In genomic region chr5:72455477-72455876, GRCh38 we compare ENCODE assay signal across 19 cellular contexts. TPM values are rescaled to one million over a fixed set of nuclear protein-coding genes. Genes with fewer than 3 reads are reported as not detected.
DNase-seq lines count a peak whose midpoint lies in the region; ATAC-seq, FAIRE-seq and TF ChIP-seq lines count a peak whose summit lies in the region.
"Had no signal": no experiment of that assay in that cellular context is flagged by ENCODE, and none has a peak within 500 bp of the region (broad histone marks: within the 10 kb centered on the region; RNA-seq: fewer than 3 reads in every experiment).

No MANE protein-coding gene starts in this region.

- no peak for TF ChIP-seq RAD21 in K562 (CRISPR knock-in tag; conservative IDR thresholded peaks at IDR 0.05 in 1 of 2, IDR thresholded peaks at IDR 0.05 in 1 of 2)

- ATAC-seq in K562 = peak; percentile 32
- no peak for ATAC-seq in activated naive CD4-positive, alpha-beta T cell treated with anti-CD3 and anti-CD28 coated beads, Interleukin-2, amount 50 U/mL, for 72 hours

- H3K4me1 ChIP-seq in K562 (replicated peaks in 1 of 2; ENCODE audit: control insufficient read depth in 2 of 2, insufficient read depth in 2 of 2, low read length in 2 of 2) = peaks cover 10 to 13% of the 10 kb centered on the region in 2 experiments; a peak in 4 of 5 replicates
- H3K4me1 ChIP-seq in neural progenitor cell = peaks cover 19% of the 10 kb centered on the region
- peaks cover 24 to 65% (median 32%) of the 10 kb centered on the region in 5 donors for H3K4me1 ChIP-seq in subcutaneous abdominal adipose tissue (ENCODE audit: control insufficient read depth in 5 of 5, insufficient read depth in 5 of 5, low read length in 5 of 5)

- TF ChIP-seq EP300 in K562 (IDR thresholded peaks at IDR 0.05; ENCODE audit: low read length) = no peak

- no peaks in the 10 kb centered on the region for H3K36me3 ChIP-seq in K562 (ENCODE audit: control insufficient read depth, insufficient read depth, low read length)
- H3K36me3 ChIP-seq in neural progenitor cell = no peaks in the 10 kb centered on the region
- H3K36me3 ChIP-seq in subcutaneous abdominal adipose tissue (ENCODE audit: control insufficient read depth in 5 of 5, insufficient read depth in 5 of 5, low read length in 5 of 5) = peaks cover 0 to 19% (median 10%) of the 10 kb centered on the region in 5 donors

- peaks cover 13% of the 10 kb centered on the region for H3K27me3 Mint-ChIP-seq in neural progenitor cell (ENCODE audit: insufficient read depth, low read depth)
- H3K27me3 Mint-ChIP-seq: IgD-negative memory B cell had no signal

- H3K4me2 ChIP-seq in K562 (ENCODE audit: insufficient read depth, low read length) = no peak overlapping the region
- no peak overlapping the region for H3K4me2 ChIP-seq in neural progenitor cell

- no peak overlapping the region for H3K4me3 Mint-ChIP-seq in neural progenitor cell
- H3K4me3 Mint-ChIP-seq: CD4-positive, alpha-beta memory T cell had no signal

- H3K27ac ChIP-seq in K562 (ENCODE audit: extremely low read depth, low read depth, low read length) (no peak overlapping the region), neural progenitor cell (no peak overlapping the region), subcutaneous abdominal adipose tissue (ENCODE audit: low read depth, low read length) (peak overlapping the region; percentile 90)
- H3K27ac ChIP-seq: GM23248, HL-60 had no signal

- TF ChIP-seq POLR2A in K562 (conservative IDR thresholded peaks at IDR 0.05) = no peak

- WGBS in K562 (ENCODE audit: insufficient coverage, low coverage, missing lambda C conversion rate) = 31% methylated on average over 9 of the region's 9 CpGs

- H3K9me1 ChIP-seq in K562 (ENCODE audit: control insufficient read depth, insufficient read depth, low read length) = no peaks in the 10 kb centered on the region

- CTCF ChIA-PET in K562 (lab: Yijun Ruan, JAX; ENCODE audit: low intra/inter-chr PET ratio) = no interaction called here
- CTCF ChIA-PET in HEK293T (lab: Yijun Ruan, JAX) = no interaction called here

- no peaks in the 10 kb centered on the region for H4K20me1 ChIP-seq in K562 (replicated peaks; ENCODE audit: control insufficient read depth, insufficient read depth, low read length)
- H4K20me1 ChIP-seq in neural progenitor cell (ENCODE audit: low read depth) = no peaks in the 10 kb centered on the region

- H3K27me3 ChIP-seq in K562 (ENCODE audit: control insufficient read depth in 2 of 2, insufficient read depth in 2 of 2, low read length in 2 of 2) (no peaks in the 10 kb centered on the region), neural progenitor cell (no peaks in the 10 kb centered on the region), subcutaneous abdominal adipose tissue (ENCODE audit: control insufficient read depth in 5 of 5, insufficient read depth in 4 of 5, low read length in 5 of 5) (peaks cover 0 to 2% (median 0%) of the 10 kb centered on the region in 5 donors)

- peaks cover 66% of the 10 kb centered on the region for H3K4me1 Mint-ChIP-seq in neural progenitor cell
- H3K4me1 Mint-ChIP-seq: CD4-positive, alpha-beta memory T cell had no signal

- H3K9me3 ChIP-seq in K562 (replicated peaks; ENCODE audit: control insufficient read depth, insufficient read depth, low read depth, low read length) (no peaks in the 10 kb centered on the region), neural progenitor cell (ENCODE audit: low read depth) (no peaks in the 10 kb centered on the region), subcutaneous abdominal adipose tissue (ENCODE audit: control insufficient read depth in 5 of 5, low read length in 5 of 5) (no peaks in the 10 kb centered on the region)

- in situ Hi-C loops in K562 (cut with MboI) = no loop called here

- H3K27ac Mint-ChIP-seq in neural progenitor cell = peak overlapping the region; percentile 90
- H3K27ac Mint-ChIP-seq in activated naive CD4-positive, alpha-beta T cell treated with anti-CD3 and anti-CD28 coated beads, Interleukin-2, amount 50 U/mL, for 72 hours = no peak overlapping the region
- H3K27ac Mint-ChIP-seq: CD4-positive, alpha-beta memory T cell; IgD-negative memory B cell had no signal

- H2AFZ ChIP-seq in K562 (ENCODE audit: low read depth, low read length) = peak overlapping the region; percentile 56; the same call in 1 of the 2 replicates
- no peak overlapping the region for H2AFZ ChIP-seq in neural progenitor cell (replicated peaks)
- H2AFZ ChIP-seq: GM23248 had no signal

- H3F3A ChIP-seq in neural progenitor cell (ENCODE audit: low read depth) = no peaks in the 10 kb centered on the region

- POLR2A ChIA-PET in K562 (lab: Yijun Ruan, JAX) = no interaction called here
- POLR2A ChIA-PET in HEK293T (lab: Yijun Ruan, JAX) = no interaction called here

- FAIRE-seq in K562 (lab: Jason Lieb, UNC) = no peak
- FAIRE-seq: HTR-8/SVneo had no signal

- peaks cover 3% of the 10 kb centered on the region for H3K36me3 Mint-ChIP-seq in neural progenitor cell
- no peaks in the 10 kb centered on the region for H3K36me3 Mint-ChIP-seq in activated naive CD4-positive, alpha-beta T cell treated with anti-CD3 and anti-CD28 coated beads, Interleukin-2, amount 50 U/mL, for 72 hours
- H3K36me3 Mint-ChIP-seq: CD4-positive, alpha-beta memory T cell; IgD-negative memory B cell had no signal

- intact Hi-C loops in K562 (cut with micrococcal nuclease) = no loop called here

- no peak overlapping the region for H3K9ac ChIP-seq in K562 (ENCODE audit: insufficient read depth in 1 of 2, low read depth in 2 of 2, low read length in 2 of 2)
- no peak overlapping the region for H3K9ac ChIP-seq in neural progenitor cell
- no peak overlapping the region for H3K9ac ChIP-seq in subcutaneous abdominal adipose tissue (ENCODE audit: low read length in 5 of 5)
- H3K9ac ChIP-seq: GM23248 had no signal

- TF ChIP-seq CTCF in K562 (IDR thresholded peaks at IDR 0.05 in 2 of 3, conservative IDR thresholded peaks at IDR 0.05 in 1 of 3; ENCODE audit: insufficient read depth in 2 of 3, low read depth in 1 of 3, low read length in 3 of 3) (no peak), neural progenitor cell (IDR thresholded peaks at IDR 0.05) (no peak)

- H3K79me2 ChIP-seq in K562 (ENCODE audit: control insufficient read depth, insufficient read depth, low read length) (no peaks in the 10 kb centered on the region), neural progenitor cell (ENCODE audit: low read depth) (no peaks in the 10 kb centered on the region)

- DNase-seq in EH (ENCODE audit: low read depth) = peak; percentile 58
- no peak for DNase-seq in K562 (ENCODE audit: extremely low read depth in 1 of 4, low spot score in 3 of 4)
- DNase-seq in neural progenitor cell (ENCODE audit: low spot score) = no peak
- no peak for DNase-seq in HEK293T (ENCODE audit: extremely low spot score)
- DNase-seq in activated naive CD4-positive, alpha-beta T cell treated with anti-CD3 and anti-CD28 coated beads, Interleukin-2, amount 50 U/mL, for 72 hours (ENCODE audit: low spot score in 2 of 2) = no peak
- DNase-seq in NCI-H748 (lab: John Stamatoyannopoulos, UW; ENCODE audit: unreplicated experiment) = no peak
- DNase-seq: CD4-positive, alpha-beta memory T cell; GM23248; HCEC 1CT; NCI-H187; NCI-H345; NCI-H526 had no signal

- peaks cover 7% of the 10 kb centered on the region for H3K9me3 Mint-ChIP-seq in neural progenitor cell
- no peaks in the 10 kb centered on the region for H3K9me3 Mint-ChIP-seq in activated naive CD4-positive, alpha-beta T cell treated with anti-CD3 and anti-CD28 coated beads, Interleukin-2, amount 50 U/mL, for 72 hours
- H3K9me3 Mint-ChIP-seq: IgD-negative memory B cell had no signal

- H3K4me3 ChIP-seq in K562 = no peak overlapping the region
- no peak overlapping the region for H3K4me3 ChIP-seq in neural progenitor cell
- H3K4me3 ChIP-seq in subcutaneous abdominal adipose tissue (ENCODE audit: low read depth in 1 of 5, low read length in 5 of 5) = no peak overlapping the region
- H3K4me3 ChIP-seq: GM23248 had no signal

- BruUV-seq in K562 (replicated peaks; lab: Mats Ljungman, UMichigan) = no TSS peak

TF ChIP-seq in K562, 482 proteins besides CTCF, POLR2A, EP300 and RAD21 (continues in another document):
- 0 out of 2 replicates have a peak, but pooled peaks have one; percentile 28 for TF ChIP-seq GABPA (tag; conservative IDR thresholded peaks at IDR 0.05; ENCODE audit: low read depth)
- peak; percentile 52; the same call in 1 of the 2 replicates for TF ChIP-seq ZNF175 (CRISPR knock-in tag; IDR thresholded peaks at IDR 0.05; ENCODE audit: low read depth)
- no peak for TF ChIP-seq NR2C2 (CRISPR knock-in tag; IDR thresholded peaks at IDR 0.05)
- peak; percentile 39; the same call in 1 of the 2 replicates for TF ChIP-seq NR2C2 (tag; IDR thresholded peaks at IDR 0.05)
- TF ChIP-seq ZNF589 (CRISPR knock-in tag; IDR thresholded peaks at IDR 0.05; ENCODE audit: low read depth) = 0 out of 2 replicates have a peak, but pooled peaks have one; percentile 46

TF ChIP-seq in HEK293T, 16 proteins besides CTCF, POLR2A, EP300 and RAD21 (continues in another document):
- no peak for TF ChIP-seq BHLHE40 (IDR thresholded peaks at IDR 0.05; ENCODE audit: borderline replicate concordance)

RNA-seq across cellular contexts. Expression of gene ZNF366, which starts 51.7 kb away (rescaled TPM):
- not detected in 2 replicates for total RNA-seq in K562 (2011; cell fraction: chromatin; rRNA removed; ENCODE audit: low replicate concordance)
- not detected in 2 replicates for total RNA-seq in K562 (2011; cell fraction: nucleolus; rRNA removed)
- total RNA-seq in K562 (2011; cell fraction: nucleoplasm; rRNA removed) = not detected in 2 replicates
- total RNA-seq in K562 (2014; rRNA removed) (not detected in 2 replicates), K562 (2014; rRNA removed; fragmentation: Illumina TruSeq; extraction: Trizol) (not detected in 2 replicates), K562 (2015; rRNA removed; fragmentation: Illumina TruSeq; extraction: Trizol) (not detected in 2 replicates), K562 (2021) (not detected in 2 replicates), neural progenitor cell (ENCODE audit: low replicate concordance) (not detected in 2 replicates)
- polyA plus RNA-seq in K562 (2011; rRNA removed) (not detected in 2 replicates), K562 (2014; fragmentation: Illumina TruSeq; extraction: Trizol) (not detected in 2 replicates), K562 (2014; fragmentation: Nextera tagmentation; extraction: Ambion mirVana) (not detected), K562 (2014; rRNA removed) (not detected in 2 replicates)
- polyA plus RNA-seq in K562 (2011; cell fraction: cytosol; rRNA removed) = not detected in 2 replicates
- polyA plus RNA-seq in K562 (2011; cell fraction: nucleus; rRNA removed) = not detected in 2 replicates
- not detected in 2 replicates for polyA plus RNA-seq in K562 (2012)
- polyA minus RNA-seq in K562 (2011; rRNA and poly(A)+ RNA removed) = not detected in 2 replicates
- not detected in 2 replicates for polyA minus RNA-seq in K562 (2011; cell fraction: cytosol; rRNA and poly(A)+ RNA removed)
- not detected in 2 replicates for polyA minus RNA-seq in K562 (2011; cell fraction: nucleus; rRNA and poly(A)+ RNA removed)
- not detected for total RNA-seq in activated naive CD4-positive, alpha-beta T cell treated with anti-CD3 and anti-CD28 coated beads, Interleukin-2, amount 50 U/mL, for 72 hours
- total RNA-seq: GM23248, OCI-LY7, RPMI7951 had no signal
- polyA plus RNA-seq: BJ; CD4-positive, alpha-beta memory T cell; GM23248; IgD-negative memory B cell had no signal
